23 cellular contexts compared by ENCODE assay signal in the genomic region with DNA sequence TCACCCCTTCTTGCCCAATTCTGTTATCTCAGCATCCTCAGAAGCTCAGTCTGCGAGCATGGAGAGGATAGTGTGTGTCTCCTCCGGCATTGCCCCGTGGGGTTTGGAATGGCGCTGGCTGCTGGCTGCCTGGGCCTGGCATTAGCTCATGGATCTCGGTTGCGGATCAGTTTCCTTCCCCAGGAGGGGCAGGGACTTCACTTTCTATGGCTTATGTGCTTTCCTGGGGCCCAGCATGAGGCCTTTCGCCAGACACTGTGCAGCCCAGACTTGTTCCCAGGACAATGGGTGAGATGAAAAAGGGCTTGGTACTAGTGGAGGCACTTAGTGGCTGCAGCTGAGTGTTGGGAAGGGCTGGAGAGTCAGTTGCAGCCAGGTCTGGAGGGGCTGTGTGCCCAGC.
DNase-seq lines count a peak whose midpoint lies in the region; ATAC-seq, FAIRE-seq and TF ChIP-seq lines count a peak whose summit lies in the region.
"Had no signal": no experiment of that assay in that cellular context is flagged by ENCODE, and none has a peak within 500 bp of the region (broad histone marks: within the 10 kb centered on the region; RNA-seq: fewer than 3 reads in every experiment).

No MANE protein-coding gene starts in this region.

- H3K27ac Mint-ChIP-seq in nephron, result peak overlapping the region; percentile 34 to 69 (median 65)
- H3K27ac Mint-ChIP-seq: activated B cell treated with CpG ODN at 0.5 μM for 24 hours; activated CD4-positive, alpha-beta memory T cell treated with anti-CD3 and anti-CD28 coated beads for 36 hours; CD4-positive, CD25-positive, alpha-beta regulatory T cell; memory B cell; naive thymus-derived CD4-positive, alpha-beta T cell; stimulated activated memory B cell treated with anti-CD40 and anti-IgM and Interleukin-4, amounts not matched to agents 10 μg/mL and 1 μg/mL and 100 μg/mL, for 72 hours had no signal

- peak overlapping the region; percentile 10; the same call in 1 of the 2 replicates for H3K23ac ChIP-seq in IMR-90 (ENCODE audit: low read depth, low read length)

- no peak overlapping the region for H2BK15ac ChIP-seq in IMR-90 (ENCODE audit: low read depth, low read length)

- H2AFZ ChIP-seq in IMR-90 (replicated peaks; ENCODE audit: low read length, poor library complexity), result no peak overlapping the region

- H3K4ac ChIP-seq in IMR-90 (ENCODE audit: low read depth, low read length), result no peak overlapping the region

- no peak for FAIRE-seq in HTR-8/SVneo (lab: Jason Lieb, UNC)
- FAIRE-seq: frontal cortex, GM12891, H1 had no signal

- no peak overlapping the region for H2BK5ac ChIP-seq in IMR-90 (ENCODE audit: low read depth, low read length, poor library complexity, severe bottlenecking)

- intact Hi-C loops in IMR-90 (cut with micrococcal nuclease) (no loop called here), testis (cut with DNase I; ENCODE audit: low total_unique reads) (no loop called here)

- peaks cover 82% of the 10 kb centered on the region for H3K4me1 Mint-ChIP-seq in nephron
- H3K4me1 Mint-ChIP-seq: activated B cell treated with CpG ODN at 0.5 μM for 24 hours; CD4-positive, CD25-positive, alpha-beta regulatory T cell; memory B cell; naive thymus-derived CD4-positive, alpha-beta T cell; stimulated activated memory B cell treated with anti-CD40 and anti-IgM and Interleukin-4, amounts not matched to agents 10 μg/mL and 1 μg/mL and 100 μg/mL, for 72 hours had no signal

- dilution Hi-C loops in IMR-90 (cut with HindIII; ENCODE audit: low sequenced_read_pairs, unreplicated experiment), result no loop called here

- no peak overlapping the region for H4K8ac ChIP-seq in IMR-90 (ENCODE audit: low read depth in 2 of 2, low read length in 2 of 2)

- TF ChIP-seq RAD21 in IMR-90 (IDR thresholded peaks at IDR 0.05; ENCODE audit: low read length), result no peak

- TF ChIP-seq CTCF in IMR-90 (conservative IDR thresholded peaks at IDR 0.05; ENCODE audit: low read depth, low read length), result no peak
- no peak for TF ChIP-seq CTCF in nephron (IDR thresholded peaks at IDR 0.05; ENCODE audit: unreplicated experiment in 3 of 3)
- TF ChIP-seq CTCF in testis (IDR thresholded peaks at IDR 0.05), result no peak

- no TSS peak for BruUV-seq in IMR-90 (replicated peaks; lab: Mats Ljungman, UMichigan)

- H2BK20ac ChIP-seq in IMR-90 (ENCODE audit: low read depth, low read length), result no peak overlapping the region

- H2AK5ac ChIP-seq in IMR-90 (ENCODE audit: low read depth, low read length), result no peak overlapping the region

- CTCF ChIA-PET in IMR-90 (lab: Yijun Ruan, JAX), result no interaction called here

- no peaks in the 10 kb centered on the region for H3K9me3 ChIP-seq in BLaER1
- H3K9me3 ChIP-seq in IMR-90 (ENCODE audit: control insufficient read depth, insufficient read depth, low read length), result no peaks in the 10 kb centered on the region
- no peaks in the 10 kb centered on the region for H3K9me3 ChIP-seq in testis
- H3K9me3 ChIP-seq: thoracic aorta had no signal

- H2BK120ac ChIP-seq in IMR-90 (ENCODE audit: low read depth, low read length), result no peak overlapping the region

- no peaks in the 10 kb centered on the region for H3K9me3 Mint-ChIP-seq in nephron
- H3K9me3 Mint-ChIP-seq: activated B cell treated with CpG ODN at 0.5 μM for 24 hours; activated CD4-positive, alpha-beta memory T cell treated with anti-CD3 and anti-CD28 coated beads for 36 hours; memory B cell; stimulated activated memory B cell treated with anti-CD40 and anti-IgM and Interleukin-4, amounts not matched to agents 10 μg/mL and 1 μg/mL and 100 μg/mL, for 72 hours had no signal

- no peak overlapping the region for H3K4me3 ChIP-seq in BLaER1
- no peak overlapping the region for H3K4me3 ChIP-seq in IMR-90 (ENCODE audit: insufficient read depth, low read depth, low read length)
- no peak overlapping the region for H3K4me3 ChIP-seq in testis
- H3K4me3 ChIP-seq: thoracic aorta had no signal

- H2AK9ac ChIP-seq in IMR-90 (replicated peaks; ENCODE audit: low read depth, low read length, poor library complexity), result peak overlapping the region; percentile 44

- H3K4me3 Mint-ChIP-seq in nephron, result no peak overlapping the region
- H3K4me3 Mint-ChIP-seq: activated B cell treated with CpG ODN at 0.5 μM for 24 hours; activated CD4-positive, alpha-beta memory T cell treated with anti-CD3 and anti-CD28 coated beads for 36 hours; CD4-positive, CD25-positive, alpha-beta regulatory T cell; memory B cell; naive thymus-derived CD4-positive, alpha-beta T cell; stimulated activated memory B cell treated with anti-CD40 and anti-IgM and Interleukin-4, amounts not matched to agents 10 μg/mL and 1 μg/mL and 100 μg/mL, for 72 hours had no signal

- no peak overlapping the region for H3K9ac ChIP-seq in BLaER1
- no peak overlapping the region for H3K9ac ChIP-seq in IMR-90 (ENCODE audit: low read depth, low read length)

- H3K27me3 Mint-ChIP-seq in nephron (ENCODE audit: low read depth), result peaks cover 39% of the 10 kb centered on the region
- H3K27me3 Mint-ChIP-seq: CD4-positive, CD25-positive, alpha-beta regulatory T cell; memory B cell had no signal

- H3K79me1 ChIP-seq in IMR-90 (ENCODE audit: low read depth in 1 of 2, low read length in 2 of 2), result peaks cover 41 to 90% of the 10 kb centered on the region in 2 experiments

- H3K56ac ChIP-seq in IMR-90 (ENCODE audit: extremely low read depth, insufficient read depth, low read length), result no peak overlapping the region

- H3K14ac ChIP-seq in IMR-90 (replicated peaks; ENCODE audit: low read depth, low read length), result no peak overlapping the region

- H3K4me2 ChIP-seq in BLaER1, result peak overlapping the region; percentile 19; the same call in 1 of the 2 replicates
- H3K4me2 ChIP-seq in IMR-90 (ENCODE audit: low read depth, low read length), result no peak overlapping the region

- H3K27ac ChIP-seq in BLaER1 (no peak overlapping the region), IMR-90 (ENCODE audit: insufficient read depth, low read length) (no peak overlapping the region), testis (no peak overlapping the region)
- H3K27ac ChIP-seq: dorsolateral prefrontal cortex, thoracic aorta had no signal

- no peak for DNase-seq in IMR-90
- peak; percentile 35 for DNase-seq in amniotic epithelial cell (ENCODE audit: low read depth)
- no peak for DNase-seq in HTR-8/SVneo (ENCODE audit: insufficient read length, low spot score)
- DNase-seq in testis, result no peak
- no peak for DNase-seq in iPS-NIHi7 (ENCODE audit: extremely low spot score)
- DNase-seq: activated B cell treated with CpG ODN at 0.5 μM for 24 hours; activated CD4-positive, alpha-beta memory T cell treated with anti-CD3 and anti-CD28 coated beads for 36 hours; activated T-cell treated with anti-CD3 and anti-CD28 coated beads for 4 hours; amniotic stem cell; CD4-positive, CD25-positive, alpha-beta regulatory T cell; naive thymus-derived CD4-positive, alpha-beta T cell; NCI-H2171; stimulated activated CD4-positive, alpha-beta T cell treated with anti-CD3 and anti-CD28 coated beads, Interleukin-1b, Interleukin-23, amount 100 ng/mL, for 48 hours had no signal

- H4K20me1 ChIP-seq in BLaER1 (no peaks in the 10 kb centered on the region), IMR-90 (ENCODE audit: insufficient read depth, low read length) (peaks cover 91% of the 10 kb centered on the region)

- H3K9me1 ChIP-seq in IMR-90 (ENCODE audit: insufficient read depth, low read length), result peaks cover 39% of the 10 kb centered on the region

- WGBS in IMR-90 (ENCODE audit: extremely low coverage in 2 of 2, insufficient read length in 1 of 2), 2 experiments, result 90% methylated on average over 4 of the region's 7 CpGs; no CpG with 5 or more reads in 1 of the 2 experiments
- 87 to 93% methylated on average over 7 of the region's 7 CpGs for WGBS in testis, 2 donors

- in situ Hi-C loops in IMR-90 (cut with MboI; ENCODE audit: low sequenced_read_pairs), result no loop called here

- no peaks in the 10 kb centered on the region for H3K36me3 ChIP-seq in BLaER1
- H3K36me3 ChIP-seq in IMR-90 (ENCODE audit: control insufficient read depth, insufficient read depth, low read length), result no peaks in the 10 kb centered on the region
- H3K36me3 ChIP-seq in testis (ENCODE audit: low read depth, missing control alignments), result no peaks in the 10 kb centered on the region
- H3K36me3 ChIP-seq: thoracic aorta had no signal

- POLR2A ChIA-PET in IMR-90 (lab: Charles Lee; ENCODE audit: unreplicated experiment), result no interaction called here

- no peak overlapping the region for H4K5ac ChIP-seq in IMR-90 (ENCODE audit: low read depth, low read length)

- TF ChIP-seq POLR2A in IMR-90 (IDR thresholded peaks at IDR 0.05; ENCODE audit: low read depth, low read length) (no peak), testis (IDR thresholded peaks at IDR 0.05) (no peak)

- peaks cover 26% of the 10 kb centered on the region for H3K4me1 ChIP-seq in BLaER1
- peaks cover 20% of the 10 kb centered on the region for H3K4me1 ChIP-seq in IMR-90 (ENCODE audit: control insufficient read depth, insufficient read depth, low read length)
- peaks cover 26% of the 10 kb centered on the region for H3K4me1 ChIP-seq in testis

- H3K18ac ChIP-seq in IMR-90 (ENCODE audit: low read depth, low read length), result no peak overlapping the region

- no peaks in the 10 kb centered on the region for H3K27me3 ChIP-seq in BLaER1
- H3K27me3 ChIP-seq in IMR-90 (ENCODE audit: control insufficient read depth, insufficient read depth, low read length), result no peaks in the 10 kb centered on the region
- no peaks in the 10 kb centered on the region for H3K27me3 ChIP-seq in testis

- no peaks in the 10 kb centered on the region for H3K36me3 Mint-ChIP-seq in nephron (ENCODE audit: low read depth)
- H3K36me3 Mint-ChIP-seq: activated CD4-positive, alpha-beta memory T cell treated with anti-CD3 and anti-CD28 coated beads for 36 hours; CD4-positive, CD25-positive, alpha-beta regulatory T cell; memory B cell; naive thymus-derived CD4-positive, alpha-beta T cell; stimulated activated memory B cell treated with anti-CD40 and anti-IgM and Interleukin-4, amounts not matched to agents 10 μg/mL and 1 μg/mL and 100 μg/mL, for 72 hours had no signal

- ATAC-seq in IMR-90 (ENCODE audit: low read depth) (no peak), GM21576 (IDR thresholded peaks at IDR 0.05; ENCODE audit: unreplicated experiment) (no peak)
- ATAC-seq: naive thymus-derived CD4-positive, alpha-beta T cell; stimulated activated memory B cell treated with anti-CD40 and anti-IgM and Interleukin-4, amounts not matched to agents 10 μg/mL and 1 μg/mL and 100 μg/mL, for 72 hours had no signal

- no peak overlapping the region for H4K91ac ChIP-seq in IMR-90 (ENCODE audit: insufficient read depth, low read depth, low read length)

TF ChIP-seq in IMR-90, 13 proteins besides CTCF, POLR2A, EP300 and RAD21:
- no peak for TF ChIP-seq MAFK (IDR thresholded peaks at IDR 0.05; ENCODE audit: low read depth, low read length)
TF ChIP-seq in IMR-90: peak in this region for 0.
